In the genomic region with DNA sequence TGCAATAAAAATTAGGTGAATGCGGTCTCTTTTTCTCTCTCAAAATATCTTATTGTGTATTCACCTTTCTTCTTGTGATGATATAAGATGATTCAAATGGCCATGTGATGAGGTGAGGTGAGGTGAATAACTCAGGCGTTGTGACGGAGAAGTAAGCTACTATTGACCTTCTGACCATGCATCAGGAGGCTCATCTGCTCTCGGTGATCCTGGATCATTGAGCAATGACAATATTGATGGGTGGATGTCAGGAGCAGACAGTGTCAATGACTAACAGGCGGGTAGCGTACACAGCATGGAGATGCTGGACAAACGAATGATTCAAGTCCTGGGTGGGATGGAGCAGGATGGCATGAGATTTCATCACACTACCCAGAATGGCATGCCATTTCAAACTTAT, we compare ENCODE assay signal across 21 cellular contexts.
DNase-seq lines count a peak whose midpoint lies in the region; ATAC-seq, FAIRE-seq and TF ChIP-seq lines count a peak whose summit lies in the region.
"Had no signal": no experiment of that assay in that cellular context is flagged by ENCODE, and none has a peak within 500 bp of the region (broad histone marks: within the 10 kb centered on the region; RNA-seq: fewer than 3 reads in every experiment).

No MANE protein-coding gene starts in this region.

- no peak for TF ChIP-seq POLR2A in A549 (IDR thresholded peaks at IDR 0.05; ENCODE audit: low read length)

- H3K9ac ChIP-seq in liver (ENCODE audit: low read depth in 1 of 2, low read length in 2 of 2): no peak overlapping the region

- 59% methylated on average over 7 of the region's 7 CpGs for WGBS in A549 (ENCODE audit: missing lambda C conversion rate)
- 47% methylated on average over 7 of the region's 7 CpGs for WGBS in liver

- no peak overlapping the region for H3K4me3 Mint-ChIP-seq in activated CD8-positive, alpha-beta T cell treated with anti-CD3 and anti-CD28 coated beads for 36 hours
- H3K4me3 Mint-ChIP-seq: CD4-positive, CD25-positive, alpha-beta regulatory T cell; CD8-positive, alpha-beta memory T cell; H9 had no signal

- intact Hi-C loops in activated CD8-positive, alpha-beta T cell treated with anti-CD3 and anti-CD28 coated beads for 36 hours (cut with micrococcal nuclease): no loop called here

- no peak overlapping the region for H3K27ac Mint-ChIP-seq in activated CD8-positive, alpha-beta T cell treated with anti-CD3 and anti-CD28 coated beads for 36 hours
- H3K27ac Mint-ChIP-seq: CD4-positive, CD25-positive, alpha-beta regulatory T cell; CD8-positive, alpha-beta memory T cell; H9 had no signal

- H3K36me3 ChIP-seq in bronchial epithelial cell (ENCODE audit: control insufficient read depth, insufficient read depth, low read length): no peaks in the 10 kb centered on the region
- no peaks in the 10 kb centered on the region for H3K36me3 ChIP-seq in liver (ENCODE audit: control insufficient read depth in 4 of 4, insufficient read depth in 3 of 4, low read depth in 1 of 4, low read length in 3 of 4)
- H3K36me3 ChIP-seq: BE2C had no signal

- H3K36me3 Mint-ChIP-seq in activated CD8-positive, alpha-beta T cell treated with anti-CD3 and anti-CD28 coated beads for 36 hours (ENCODE audit: low read depth): no peaks in the 10 kb centered on the region
- H3K36me3 Mint-ChIP-seq: CD4-positive, CD25-positive, alpha-beta regulatory T cell; CD8-positive, alpha-beta memory T cell had no signal

- H3K27me3 ChIP-seq in bronchial epithelial cell (ENCODE audit: control insufficient read depth, insufficient read depth, low read length) (peaks cover 4% of the 10 kb centered on the region), liver (ENCODE audit: control insufficient read depth in 4 of 4, insufficient read depth in 4 of 4, low read length in 3 of 4) (peaks cover 0 to 3% (median 0%) of the 10 kb centered on the region in 4 donors)

- H3K9me3 ChIP-seq in A549: no peaks in the 10 kb centered on the region
- no peaks in the 10 kb centered on the region for H3K9me3 ChIP-seq in liver (ENCODE audit: control insufficient read depth in 4 of 4, low read length in 3 of 4)
- H3K9me3 ChIP-seq: BE2C had no signal

- no peak for TF ChIP-seq CTCF in A549 (IDR thresholded peaks at IDR 0.05)
- TF ChIP-seq CTCF in bronchial epithelial cell (IDR thresholded peaks at IDR 0.05; ENCODE audit: insufficient read depth, low read length, severe bottlenecking): no peak
- TF ChIP-seq CTCF in liver (IDR thresholded peaks at IDR 0.05; ENCODE audit: low read depth, low read length, missing input control): no peak
- TF ChIP-seq CTCF in activated CD8-positive, alpha-beta T cell treated with anti-CD3 and anti-CD28 coated beads for 36 hours (IDR thresholded peaks at IDR 0.05): no peak

- peak in 1 of 2 experiments; percentile 14 for DNase-seq in A549 (ENCODE audit: low read depth in 1 of 2, low spot score in 1 of 2)
- DNase-seq in NCI-H460 (ENCODE audit: extremely low read depth, low read depth): peak; percentile 25
- DNase-seq in bronchial epithelial cell (ENCODE audit: low read depth): peak; percentile 6
- no peak for DNase-seq in activated CD8-positive, alpha-beta T cell treated with anti-CD3 and anti-CD28 coated beads for 36 hours
- DNase-seq in kidney glomerular epithelial cell (lab: John Stamatoyannopoulos, UW): no peak
- DNase-seq: ACHN; BE2C; C1 segment of cervical spinal cord; CD4-positive, CD25-positive, alpha-beta regulatory T cell; CD8-positive, alpha-beta memory T cell; COR-L47; DMS 273 treated with DMSO at 0.1 percent for 48 hours; GDM1; H9; IMR-90 had no signal

- CTCF ChIA-PET in A549 (lab: Yijun Ruan, JAX): no interaction called here
- CTCF ChIA-PET in activated CD8-positive, alpha-beta T cell treated with anti-CD3 and anti-CD28 coated beads for 36 hours (lab: Charles Lee): no interaction called here

- POLR2A ChIA-PET in A549 (lab: Yijun Ruan, JAX): no interaction called here
- POLR2A ChIA-PET in activated CD8-positive, alpha-beta T cell treated with anti-CD3 and anti-CD28 coated beads for 36 hours (lab: Charles Lee): no interaction called here

- TF ChIP-seq RAD21 in A549 (conservative IDR thresholded peaks at IDR 0.05 in 1 of 2, IDR thresholded peaks at IDR 0.05 in 1 of 2) (no peak), liver (IDR thresholded peaks at IDR 0.05) (peak in 1 of 2 donors; percentile 51)

- H3K4me3 ChIP-seq in A549: no peak overlapping the region
- no peak overlapping the region for H3K4me3 ChIP-seq in bronchial epithelial cell (ENCODE audit: low read depth, low read length)
- H3K4me3 ChIP-seq in liver (ENCODE audit: low read depth in 1 of 3, low read length in 3 of 3): no peak overlapping the region
- H3K4me3 ChIP-seq: K562 had no signal

- FAIRE-seq in A549 (lab: Jason Lieb, UNC) (no peak), bronchial epithelial cell (lab: Jason Lieb, UNC) (no peak)
- FAIRE-seq: GM19239, H1, K562 had no signal

- no peak overlapping the region for H3K27ac ChIP-seq in A549
- no peak overlapping the region for H3K27ac ChIP-seq in liver (ENCODE audit: low read depth in 1 of 2, low read length in 2 of 2)

- H3K27me3 Mint-ChIP-seq in activated CD8-positive, alpha-beta T cell treated with anti-CD3 and anti-CD28 coated beads for 36 hours: peaks cover 4% of the 10 kb centered on the region

- H3K4me2 ChIP-seq in A549: no peak overlapping the region

- ATAC-seq in A549 (0 out of 6 replicates have a peak, but pooled peaks of 1 of the 2 experiments have one; percentile 34), GM18520 (IDR thresholded peaks at IDR 0.05; ENCODE audit: unreplicated experiment) (no peak), HG03280 (IDR thresholded peaks at IDR 0.05; ENCODE audit: unreplicated experiment) (no peak)
- ATAC-seq in activated CD8-positive, alpha-beta T cell treated with anti-CD3 and anti-CD28 coated beads for 36 hours: no peak
- ATAC-seq: K562 had no signal

- no peaks in the 10 kb centered on the region for H3K9me3 Mint-ChIP-seq in activated CD8-positive, alpha-beta T cell treated with anti-CD3 and anti-CD28 coated beads for 36 hours
- H3K9me3 Mint-ChIP-seq: CD8-positive, alpha-beta memory T cell; H9 had no signal

- H3K4me1 Mint-ChIP-seq in activated CD8-positive, alpha-beta T cell treated with anti-CD3 and anti-CD28 coated beads for 36 hours (ENCODE audit: low read depth): peaks cover 19% of the 10 kb centered on the region
- H3K4me1 Mint-ChIP-seq: CD8-positive, alpha-beta memory T cell had no signal

- H3K4me1 ChIP-seq in A549 (no peaks in the 10 kb centered on the region), liver (ENCODE audit: control insufficient read depth in 4 of 4, insufficient read depth in 4 of 4, low read length in 3 of 4) (peaks cover 0 to 4% (median 1%) of the 10 kb centered on the region in 4 donors)
- H3K4me1 ChIP-seq: BE2C had no signal

- TF ChIP-seq EP300 in A549 (IDR thresholded peaks at IDR 0.05): no peak

TF ChIP-seq in A549, 52 proteins besides CTCF, POLR2A, EP300 and RAD21:
- TF ChIP-seq JUNB (IDR thresholded peaks at IDR 0.05): peak; percentile 13; the same call in 1 of the 2 replicates
- no peak for TF ChIP-seq CBX2 (IDR thresholded peaks at IDR 0.05; ENCODE audit: borderline replicate concordance, low read depth)
- TF ChIP-seq NR3C1 (IDR thresholded peaks at IDR 0.05): no peak
- TF ChIP-seq, protein P1, sequence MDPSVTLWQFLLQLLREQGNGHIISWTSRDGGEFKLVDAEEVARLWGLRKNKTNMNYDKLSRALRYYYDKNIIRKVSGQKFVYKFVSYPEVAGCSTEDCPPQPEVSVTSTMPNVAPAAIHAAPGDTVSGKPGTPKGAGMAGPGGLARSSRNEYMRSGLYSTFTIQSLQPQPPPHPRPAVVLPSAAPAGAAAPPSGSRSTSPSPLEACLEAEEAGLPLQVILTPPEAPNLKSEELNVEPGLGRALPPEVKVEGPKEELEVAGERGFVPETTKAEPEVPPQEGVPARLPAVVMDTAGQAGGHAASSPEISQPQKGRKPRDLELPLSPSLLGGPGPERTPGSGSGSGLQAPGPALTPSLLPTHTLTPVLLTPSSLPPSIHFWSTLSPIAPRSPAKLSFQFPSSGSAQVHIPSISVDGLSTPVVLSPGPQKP (IDR thresholded peaks at IDR 0.05; ENCODE audit: low read depth, low read length): no peak
- TF ChIP-seq TP53 (CRISPR knock-in tag; IDR thresholded peaks at IDR 0.05): no peak
- TF ChIP-seq ZC3H11A (IDR thresholded peaks at IDR 0.05): no peak

TF ChIP-seq in liver, 16 proteins besides CTCF, POLR2A, EP300 and RAD21:
- no peak for TF ChIP-seq MAX (IDR thresholded peaks at IDR 0.05)
- peak in 1 of 2 donors; percentile 81 for TF ChIP-seq RXRA (IDR thresholded peaks at IDR 0.05)
- TF ChIP-seq HNF4A (conservative IDR thresholded peaks at IDR 0.05): peak in 1 of 2 donors; percentile 42
- no peak for TF ChIP-seq YY1 (IDR thresholded peaks at IDR 0.05)
- no peak for TF ChIP-seq NR2F2 (IDR thresholded peaks at IDR 0.05)
- TF ChIP-seq SP1 (IDR thresholded peaks at IDR 0.05): peak; percentile 28

Comparison
In these comparisons a context has a peak if more than half of its experiments do, and no peak if none do; other contexts are left out.
1. DNase-seq: peak in NCI-H460 (single experiment) and bronchial epithelial cell (single experiment); none in activated CD8-positive, alpha-beta T cell treated with anti-CD3 and anti-CD28 coated beads for 36 hours (single experiment) and kidney glomerular epithelial cell (single experiment).